In the genomic region with DNA sequence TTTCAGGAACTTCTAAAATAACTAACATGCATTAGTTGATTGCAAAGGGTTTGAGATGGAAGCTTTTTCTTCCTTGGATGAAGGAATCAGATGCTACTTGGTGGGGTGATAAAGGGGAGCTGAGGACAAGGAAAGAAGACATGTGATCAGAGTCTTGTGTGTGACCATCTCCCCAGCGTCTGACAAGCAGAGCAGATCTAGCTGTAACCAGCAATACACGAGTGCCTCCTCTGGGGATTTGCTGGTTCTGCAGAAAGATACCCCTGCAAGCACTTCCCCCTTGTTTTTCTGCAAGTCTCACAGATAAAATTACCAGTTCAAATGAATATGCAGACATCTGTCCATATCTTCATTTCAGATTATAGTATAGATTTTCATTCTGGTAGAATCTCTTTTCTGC, we compare ENCODE assay signal across 8 cellular contexts. TPM values are rescaled to one million over a fixed set of nuclear protein-coding genes. Genes with fewer than 3 reads are reported as not detected.
A peak's percentile ranks its signal among the peaks of the same experiment; 100 is the strongest.
DNase-seq lines count a peak whose midpoint lies in the region; ATAC-seq and TF ChIP-seq lines count a peak whose summit lies in the region.

No MANE protein-coding gene starts in this region.

- H3K27ac ChIP-seq in OCI-LY3 (ENCODE audit: low read length) = peak overlapping the region; percentile 70
- no peak overlapping the region for H3K27ac ChIP-seq in upper lobe of left lung
- H3K27ac ChIP-seq in naive thymus-derived CD4-positive, alpha-beta T cell (ENCODE audit: low read depth, low read length) = no peak overlapping the region

- POLR2A ChIA-PET in naive thymus-derived CD4-positive, alpha-beta T cell (lab: Charles Lee) = no interaction called here

- H2AFZ ChIP-seq in OCI-LY3 (ENCODE audit: low read depth, low read length) = peak overlapping the region; percentile 99

- H3K4me1 ChIP-seq in OCI-LY3 (ENCODE audit: low read length) (peaks cover 40% of the 10 kb centered on the region), upper lobe of left lung (peaks cover 5 to 11% (median 8%) of the 10 kb centered on the region in 4 donors)
- H3K4me1 ChIP-seq in naive thymus-derived CD4-positive, alpha-beta T cell (ENCODE audit: control insufficient read depth in 2 of 2, insufficient read depth in 2 of 2, low read length in 2 of 2) = no peaks in the 10 kb centered on the region

- no peaks in the 10 kb centered on the region for H4K20me1 ChIP-seq in OCI-LY3 (ENCODE audit: insufficient read depth, low read length)

- CTCF ChIA-PET in naive thymus-derived CD4-positive, alpha-beta T cell (lab: Charles Lee) = no interaction called here

- H3K4me1 Mint-ChIP-seq in naive thymus-derived CD4-positive, alpha-beta T cell = peaks cover 0 to 7% (median 0%) of the 10 kb centered on the region in 7 donors

- H3K9me3 ChIP-seq in OCI-LY3 (ENCODE audit: insufficient read depth, low read length) = 0 out of 2 replicates have a peak, but pooled peaks cover 5% of the 10 kb centered on the region
- H3K9me3 ChIP-seq in upper lobe of left lung = no peaks in the 10 kb centered on the region
- H3K9me3 ChIP-seq in naive thymus-derived CD4-positive, alpha-beta T cell (ENCODE audit: control insufficient read depth in 2 of 3, low read length in 3 of 3) = no peaks in the 10 kb centered on the region

- ATAC-seq in upper lobe of left lung (ENCODE audit: low FRiP score in 2 of 2) = no peak
- no peak for ATAC-seq in naive thymus-derived CD4-positive, alpha-beta T cell
- no peak for ATAC-seq in HG03469 (IDR thresholded peaks at IDR 0.05; ENCODE audit: unreplicated experiment)

- H3K27me3 Mint-ChIP-seq in naive thymus-derived CD4-positive, alpha-beta T cell = peaks cover 13 to 30% (median 25%) of the 10 kb centered on the region in 5 donors

- no peak overlapping the region for H3K4me3 Mint-ChIP-seq in naive thymus-derived CD4-positive, alpha-beta T cell

- TF ChIP-seq POLR2A in upper lobe of left lung (IDR thresholded peaks at IDR 0.05) = no peak

- H3K4me2 ChIP-seq in OCI-LY3 (ENCODE audit: low read length) = peak overlapping the region; percentile 51

- H3K9ac ChIP-seq in OCI-LY3 (ENCODE audit: low read length) = peak overlapping the region; percentile 34

- no peaks in the 10 kb centered on the region for H3K79me2 ChIP-seq in OCI-LY3 (ENCODE audit: low read length)

- WGBS in upper lobe of left lung, 2 donors = 15 to 20% methylated on average over 2 of the region's 2 CpGs

- H3K27ac Mint-ChIP-seq in naive thymus-derived CD4-positive, alpha-beta T cell = no peak overlapping the region

- H3K27me3 ChIP-seq in OCI-LY3 (ENCODE audit: low read depth, low read length) (no peaks in the 10 kb centered on the region), upper lobe of left lung (peaks cover 0 to 11% (median 4%) of the 10 kb centered on the region in 4 donors)
- H3K27me3 ChIP-seq in naive thymus-derived CD4-positive, alpha-beta T cell (ENCODE audit: control insufficient read depth in 2 of 2, insufficient read depth in 2 of 2, low read length in 2 of 2) = no peaks in the 10 kb centered on the region

- in situ Hi-C loops in G401 (cut with HindIII; ENCODE audit: low sequenced_read_pairs) (no loop called here), KBM-7 (cut with MboI; ENCODE audit: low pct_unique_long_range_greater_than_20kb, low sequenced_read_pairs) (no loop called here)

- H3K4me3 ChIP-seq in OCI-LY3 (ENCODE audit: low read length) = peak overlapping the region; percentile 25
- no peak overlapping the region for H3K4me3 ChIP-seq in upper lobe of left lung
- no peak overlapping the region for H3K4me3 ChIP-seq in naive thymus-derived CD4-positive, alpha-beta T cell (ENCODE audit: low read length)

- H3K9me3 Mint-ChIP-seq in naive thymus-derived CD4-positive, alpha-beta T cell = peaks cover 0 to 23% (median 4%) of the 10 kb centered on the region in 11 donors

- H3K36me3 ChIP-seq in OCI-LY3 (replicated peaks; ENCODE audit: low read depth, low read length) (peaks cover 3% of the 10 kb centered on the region), upper lobe of left lung (no peaks in the 10 kb centered on the region)
- H3K36me3 ChIP-seq in naive thymus-derived CD4-positive, alpha-beta T cell (ENCODE audit: control insufficient read depth in 2 of 3, insufficient read depth in 3 of 3, low read length in 3 of 3) = no peaks in the 10 kb centered on the region

- TF ChIP-seq EP300 in upper lobe of left lung (IDR thresholded peaks at IDR 0.05) = no peak

- DNase-seq in G401 (ENCODE audit: low spot score) = peak; percentile 91
- DNase-seq in KBM-7 = peak; percentile 52
- DNase-seq in head of caudate nucleus = peak in 39 of 42 donors; percentile 20 to 84 (median 53)
- DNase-seq in upper lobe of left lung = no peak
- DNase-seq in DMS114 treated with DMSO at 0.1 percent for 48 hours (lab: John Stamatoyannopoulos, UW; ENCODE audit: unreplicated experiment) = no peak
- DNase-seq in naive thymus-derived CD4-positive, alpha-beta T cell = no peak

- TF ChIP-seq CTCF in OCI-LY3 (IDR thresholded peaks at IDR 0.05; ENCODE audit: low read depth, low read length) = peak; percentile 98
- TF ChIP-seq CTCF in upper lobe of left lung (IDR thresholded peaks at IDR 0.05) = no peak

- intact Hi-C loops in head of caudate nucleus (cut with DNase I) = no loop called here
- intact Hi-C loops in naive thymus-derived CD4-positive, alpha-beta T cell (cut with micrococcal nuclease) = no loop called here

- peaks cover 0 to 4% (median 0%) of the 10 kb centered on the region in 5 donors for H3K36me3 Mint-ChIP-seq in naive thymus-derived CD4-positive, alpha-beta T cell

RNA-seq across cellular contexts. Expression of gene CDH7, which starts 2.7 kb away (rescaled TPM):
- total RNA-seq in G401 (2014; rRNA removed; shearing (Covaris generic)) = not detected in 2 replicates
- under 1 TPM in 2 of 6 donors, not detected in 4; 0.13 to 0.20 TPM for total RNA-seq in upper lobe of left lung
- not detected for total RNA-seq in naive thymus-derived CD4-positive, alpha-beta T cell
- polyA plus RNA-seq in naive thymus-derived CD4-positive, alpha-beta T cell = not detected

Comparison
In these comparisons a context has a peak if more than half of its experiments do, and no peak if none do; other contexts are left out.
1. DNase-seq: peak in G401 (single experiment), KBM-7 (single experiment) and head of caudate nucleus (39 of 42); none in upper lobe of left lung (0 of 2), DMS114 treated with DMSO at 0.1 percent for 48 hours (single experiment) and naive thymus-derived CD4-positive, alpha-beta T cell (0 of 9).